27 cellular contexts compared by ENCODE assay signal in genomic region chr10:59812541-59813122, GRCh38. TPM values are rescaled to one million over a fixed set of nuclear protein-coding genes. Genes with fewer than 3 reads are reported as not detected.
DNase-seq lines count a peak whose midpoint lies in the region; ATAC-seq, FAIRE-seq and TF ChIP-seq lines count a peak whose summit lies in the region.
"Had no signal": no experiment of that assay in that cellular context is flagged by ENCODE, and none has a peak within 500 bp of the region (broad histone marks: within the 10 kb centered on the region; RNA-seq: fewer than 3 reads in every experiment).

No MANE protein-coding gene starts in this region.

- H4K12ac ChIP-seq in trophoblast cell (ENCODE audit: low read depth, low read length), result no peak overlapping the region

- H3K27ac Mint-ChIP-seq in nephron progenitor cell, result no peak overlapping the region
- H3K27ac Mint-ChIP-seq: CD14-positive monocyte; CD4-positive, alpha-beta T cell; CD8-positive, alpha-beta memory T cell had no signal

- H3K27me3 Mint-ChIP-seq in nephron progenitor cell (ENCODE audit: low read depth, poor library complexity), result no peaks in the 10 kb centered on the region
- H3K27me3 Mint-ChIP-seq: CD4-positive, alpha-beta T cell; CD8-positive, alpha-beta memory T cell had no signal

- 78% methylated on average over 7 of the region's 7 CpGs for WGBS in liver
- 96% methylated on average over 7 of the region's 7 CpGs for WGBS in HepG2 (ENCODE audit: low lambda C conversion rate)
- no CpG with 5 or more reads among the region's 7 CpGs for WGBS in trophoblast cell (ENCODE audit: extremely low coverage, insufficient coverage, insufficient read length)

- H3K27ac ChIP-seq in liver (ENCODE audit: low read depth in 1 of 2, low read length in 2 of 2) (no peak overlapping the region), HepG2 (ENCODE audit: extremely low read length, insufficient read depth, low read length) (no peak overlapping the region), trophoblast cell (ENCODE audit: low read depth, low read length) (no peak overlapping the region)
- H3K27ac ChIP-seq: A549; BLaER1 treated with 17β-estradiol and CSF1 and Interleukin-3, amounts not matched to agents 10 nM and 100 nM; GM23248 had no signal

- H2AK5ac ChIP-seq in trophoblast cell (ENCODE audit: low read length), result no peak overlapping the region

- H3K27me3 ChIP-seq in liver (ENCODE audit: control insufficient read depth in 4 of 4, insufficient read depth in 4 of 4, low read length in 3 of 4) (no peaks in the 10 kb centered on the region), HepG2 (ENCODE audit: control insufficient read depth in 1 of 2, insufficient read depth in 2 of 2, low read length in 2 of 2) (no peaks in the 10 kb centered on the region), trophoblast cell (ENCODE audit: insufficient read depth, low read length) (no peaks in the 10 kb centered on the region)
- H3K27me3 ChIP-seq: BE2C; BLaER1 treated with 17β-estradiol and CSF1 and Interleukin-3, amounts not matched to agents 10 nM and 100 nM had no signal

- POLR2A ChIA-PET in HepG2 (lab: Yijun Ruan, JAX), result no interaction called here

- no peaks in the 10 kb centered on the region for H3K79me1 ChIP-seq in trophoblast cell (ENCODE audit: low read length)

- DNase-seq in HepG2 (ENCODE audit: low spot score), result no peak
- DNase-seq in left lobe of liver (ENCODE audit: low spot score), result no peak
- peak; percentile 42 to 88 for DNase-seq in trophoblast cell
- DNase-seq in nephron progenitor cell, result no peak
- no peak for DNase-seq in iPS-NIHi7 (ENCODE audit: extremely low spot score)
- no peak for DNase-seq in retina
- DNase-seq: 8988T; ACHN; AML-193; BE2C; CD4-positive, alpha-beta T cell; CD8-positive, alpha-beta memory T cell; DMS 273 treated with DMSO at 0.1 percent for 48 hours; DMS79; EL; GDM1; GM23248; H7; HCEC 1CT had no signal

- H3K9ac ChIP-seq in liver (ENCODE audit: low read depth in 1 of 2, low read length in 2 of 2), result no peak overlapping the region
- no peak overlapping the region for H3K9ac ChIP-seq in HepG2 (ENCODE audit: insufficient read depth, low read depth, low read length)
- no peak overlapping the region for H3K9ac ChIP-seq in trophoblast cell (ENCODE audit: low read length)
- H3K9ac ChIP-seq: BLaER1 treated with 17β-estradiol and CSF1 and Interleukin-3, amounts not matched to agents 10 nM and 100 nM; GM23248 had no signal

- no peak overlapping the region for H3K18ac ChIP-seq in trophoblast cell (ENCODE audit: low read length)

- no peak for TF ChIP-seq CTCF in liver (IDR thresholded peaks at IDR 0.05; ENCODE audit: low read depth, low read length, missing input control)
- no peak for TF ChIP-seq CTCF in HepG2 (CRISPR knock-in tag; IDR thresholded peaks at IDR 0.05)
- no peak for TF ChIP-seq CTCF in nephron progenitor cell (IDR thresholded peaks at IDR 0.05)

- H3K4me2 ChIP-seq in HepG2 (ENCODE audit: low read depth, low read length) (no peak overlapping the region), trophoblast cell (ENCODE audit: low read length) (no peak overlapping the region)
- H3K4me2 ChIP-seq: A549; BLaER1 treated with 17β-estradiol and CSF1 and Interleukin-3, amounts not matched to agents 10 nM and 100 nM had no signal

- no TSS peak for BruUV-seq in HepG2 (replicated peaks; lab: Mats Ljungman, UMichigan)

- no peak overlapping the region for H3K4me3 ChIP-seq in liver (ENCODE audit: low read depth in 1 of 3, low read length in 3 of 3)
- no peak overlapping the region for H3K4me3 ChIP-seq in HepG2 (replicated peaks in 1 of 3; ENCODE audit: insufficient read depth in 1 of 3, low read depth in 2 of 3, low read length in 3 of 3)
- no peak overlapping the region for H3K4me3 ChIP-seq in trophoblast cell (ENCODE audit: low read depth, low read length)
- H3K4me3 ChIP-seq: A549; BLaER1 treated with 17β-estradiol and CSF1 and Interleukin-3, amounts not matched to agents 10 nM and 100 nM; GM12878; GM23248 had no signal

- H4K8ac ChIP-seq in trophoblast cell (ENCODE audit: low read depth, low read length), result no peak overlapping the region

- H2BK12ac ChIP-seq in trophoblast cell (ENCODE audit: low read length), result no peak overlapping the region

- H3K36me3 Mint-ChIP-seq in nephron progenitor cell (ENCODE audit: low read depth), result peaks cover 43% of the 10 kb centered on the region

- no peaks in the 10 kb centered on the region for H3K4me1 Mint-ChIP-seq in nephron progenitor cell

- no peak overlapping the region for H3K4ac ChIP-seq in trophoblast cell (ENCODE audit: low read depth, low read length)

- H3K4me3 Mint-ChIP-seq in nephron progenitor cell, result no peak overlapping the region
- H3K4me3 Mint-ChIP-seq: CD14-positive monocyte; CD4-positive, alpha-beta T cell; CD8-positive, alpha-beta memory T cell had no signal

- peaks cover 4 to 13% (median 9%) of the 10 kb centered on the region in 4 donors for H3K36me3 ChIP-seq in liver (ENCODE audit: control insufficient read depth in 4 of 4, insufficient read depth in 3 of 4, low read depth in 1 of 4, low read length in 3 of 4)
- peaks cover 16 to 50% of the 10 kb centered on the region in 2 experiments for H3K36me3 ChIP-seq in HepG2 (replicated peaks in 1 of 2; ENCODE audit: control insufficient read depth in 1 of 2, insufficient read depth in 2 of 2, low read length in 2 of 2)
- peaks cover 6 to 28% of the 10 kb centered on the region in 2 experiments for H3K36me3 ChIP-seq in trophoblast cell (ENCODE audit: control insufficient read depth in 1 of 2, insufficient read depth in 2 of 2, low read length in 2 of 2)

- no peak for ATAC-seq in HepG2
- ATAC-seq in left lobe of liver, result peak; percentile 81
- ATAC-seq: A549, GM12878 had no signal

- no peaks in the 10 kb centered on the region for H4K20me1 ChIP-seq in HepG2 (ENCODE audit: insufficient read depth, low read length)

- H3K4me1 ChIP-seq in liver (ENCODE audit: control insufficient read depth in 4 of 4, insufficient read depth in 4 of 4, low read length in 3 of 4) (peaks cover 0 to 4% (median 2%) of the 10 kb centered on the region in 4 donors), HepG2 (ENCODE audit: insufficient read depth, low read length) (no peaks in the 10 kb centered on the region), trophoblast cell (ENCODE audit: control insufficient read depth in 1 of 2, insufficient read depth in 2 of 2, low read length in 2 of 2) (peaks cover 0 to 2% of the 10 kb centered on the region in 2 experiments)
- H3K4me1 ChIP-seq: A549, BE2C had no signal

- FAIRE-seq in HepG2 (lab: Jason Lieb, UNC), result no peak
- FAIRE-seq: A549, D721Med, GM12878, GM19239, H1 had no signal

- TF ChIP-seq RAD21 in liver (IDR thresholded peaks at IDR 0.05) (no peak), HepG2 (CRISPR knock-in tag; IDR thresholded peaks at IDR 0.05) (no peak)

- H3K9me3 ChIP-seq in liver (ENCODE audit: control insufficient read depth in 4 of 4, low read length in 3 of 4), result no peaks in the 10 kb centered on the region
- no peaks in the 10 kb centered on the region for H3K9me3 ChIP-seq in HepG2 (ENCODE audit: low read length)
- H3K9me3 ChIP-seq in trophoblast cell (ENCODE audit: insufficient read depth, low read depth, low read length), result no peaks in the 10 kb centered on the region
- H3K9me3 ChIP-seq: A549; BE2C; BLaER1 treated with 17β-estradiol and CSF1 and Interleukin-3, amounts not matched to agents 10 nM and 100 nM had no signal

- intact Hi-C loops in HepG2 (cut with micrococcal nuclease; ENCODE audit: unreplicated experiment), result no loop called here

- TF ChIP-seq EP300 in HepG2 (IDR thresholded peaks at IDR 0.05; ENCODE audit: low read depth in 2 of 2, low read length in 2 of 2), result no peak
- no peak for TF ChIP-seq EP300 in HepG2 (CRISPR knock-in tag; IDR thresholded peaks at IDR 0.05; ENCODE audit: borderline replicate concordance)

- in situ Hi-C loops in HepG2 (cut with HindIII; ENCODE audit: extremely low pct_ligation_motif_present, low pct_unique_long_range_greater_than_20kb), result loop anchor here (25.0 kb wide), 1 partner anchor 1025 kb away; no protein-coding TSS in a partner anchor

- H3K9me3 Mint-ChIP-seq in nephron progenitor cell, result no peaks in the 10 kb centered on the region
- H3K9me3 Mint-ChIP-seq: CD14-positive monocyte; CD4-positive, alpha-beta T cell; CD8-positive, alpha-beta memory T cell had no signal

- no peak overlapping the region for H3K14ac ChIP-seq in trophoblast cell (ENCODE audit: low read length)

- H3K79me2 ChIP-seq in HepG2 (ENCODE audit: insufficient read depth, low read length), result no peaks in the 10 kb centered on the region
- H3K79me2 ChIP-seq in trophoblast cell (ENCODE audit: control insufficient read depth, insufficient read depth, low read length, poor library complexity), result no peaks in the 10 kb centered on the region

- CTCF ChIA-PET in HepG2 (lab: Yijun Ruan, JAX; ENCODE audit: low intra/inter-chr PET ratio, low total read pairs), result interaction anchor here (1.2 kb wide), 1 partner anchor 186 kb away, joined by 3 read pairs; no protein-coding TSS in a partner anchor

- no peak overlapping the region for H3K23ac ChIP-seq in trophoblast cell (ENCODE audit: low read length)

- TF ChIP-seq POLR2A in HepG2 (IDR thresholded peaks at IDR 0.05; ENCODE audit: insufficient read depth in 1 of 2, low read depth in 2 of 2, low read length in 2 of 2), result no peak

- H2AFZ ChIP-seq in HepG2 (ENCODE audit: low read length), result no peak overlapping the region
- H2AFZ ChIP-seq in trophoblast cell (ENCODE audit: insufficient read depth, low read length, poor library complexity), result no peak overlapping the region
- H2AFZ ChIP-seq: GM23248 had no signal

- H2BK5ac ChIP-seq in trophoblast cell (ENCODE audit: low read depth, low read length, poor library complexity), result no peak overlapping the region

- no peak overlapping the region for H2BK120ac ChIP-seq in trophoblast cell (ENCODE audit: insufficient read depth, low read length, poor library complexity)

- H4K91ac ChIP-seq in trophoblast cell (ENCODE audit: low read depth, low read length), result no peak overlapping the region

RNA-seq across cellular contexts. Expression of gene MRLN, which starts 59.4 kb away (rescaled TPM):
- not detected for total RNA-seq in liver
- polyA plus RNA-seq in liver, result not detected
- not detected in 2 replicates for total RNA-seq in HepG2 (2016; rRNA removed; fragmentation: Illumina TruSeq; extraction: Trizol)
- not detected in 2 replicates for total RNA-seq in HepG2 (2016; cell fraction: cytosol; rRNA removed; fragmentation: Illumina TruSeq; extraction: Trizol; ENCODE audit: low read depth)
- total RNA-seq in HepG2 (2016; cell fraction: insoluble cytoplasmic fraction; rRNA removed; fragmentation: Illumina TruSeq; extraction: Trizol), result not detected in 2 replicates
- not detected in 2 replicates for total RNA-seq in HepG2 (2016; cell fraction: membrane; rRNA removed; fragmentation: Illumina TruSeq; extraction: Trizol)
- total RNA-seq in HepG2 (2016; cell fraction: nucleus; rRNA removed; fragmentation: Illumina TruSeq; extraction: Trizol), result not detected in 2 replicates
- not detected in 2 replicates for polyA plus RNA-seq in HepG2 (2011; rRNA removed)
- polyA plus RNA-seq in HepG2 (2011; cell fraction: cytosol; rRNA removed), result not detected in 2 replicates
- polyA plus RNA-seq in HepG2 (2011; cell fraction: nucleus; rRNA removed), result not detected in 2 replicates
- not detected in 2 replicates for polyA plus RNA-seq in HepG2 (2012)
- not detected in 2 replicates for polyA plus RNA-seq in HepG2 (2016; cell fraction: cytosol; fragmentation: Illumina TruSeq; extraction: Trizol; ENCODE audit: low read depth)
- not detected in 2 replicates for polyA plus RNA-seq in HepG2 (2016; cell fraction: insoluble cytoplasmic fraction; fragmentation: Illumina TruSeq; extraction: Trizol; ENCODE audit: low read depth)
- not detected in 2 replicates for polyA plus RNA-seq in HepG2 (2016; cell fraction: membrane; fragmentation: Illumina TruSeq; extraction: Trizol; ENCODE audit: low read depth)
- not detected in 2 replicates for polyA plus RNA-seq in HepG2 (2016; cell fraction: nucleus; fragmentation: Illumina TruSeq; extraction: Trizol; ENCODE audit: insufficient read depth, low read depth)
- not detected in 2 replicates for polyA minus RNA-seq in HepG2 (2011; rRNA and poly(A)+ RNA removed; ENCODE audit: low replicate concordance)
- polyA minus RNA-seq in HepG2 (2011; cell fraction: cytosol; rRNA and poly(A)+ RNA removed), result not detected in 2 replicates
- not detected in 2 replicates for polyA minus RNA-seq in HepG2 (2011; cell fraction: nucleus; rRNA and poly(A)+ RNA removed)
- not detected for total RNA-seq in left lobe of liver
- polyA plus RNA-seq in trophoblast cell (2013), result 0.33 and 0.36 TPM in 2 replicates
- total RNA-seq: CD8-positive, alpha-beta memory T cell; GM12878; GM23248; H1; H7 had no signal
- polyA plus RNA-seq: A549; CD14-positive monocyte; CD8-positive, alpha-beta memory T cell; GM23248 had no signal

Comparison
In these comparisons a context has a peak if more than half of its experiments do, and no peak if none do; other contexts are left out.
1. DNase-seq: peak in trophoblast cell (2 of 2); none in HepG2 (single experiment), left lobe of liver (single experiment), nephron progenitor cell (single experiment), iPS-NIHi7 (single experiment) and retina (single experiment).